8 cellular contexts compared by ENCODE assay signal in genomic region chr19:1856698-1857603, GRCh38. TPM values are rescaled to one million over a fixed set of nuclear protein-coding genes. Genes with fewer than 3 reads are reported as not detected.
A peak's percentile ranks its signal among the peaks of the same experiment; 100 is the strongest.
DNase-seq lines count a peak whose midpoint lies in the region; TF ChIP-seq lines count a peak whose summit lies in the region.

No MANE protein-coding gene starts in this region.

- peaks cover 4% of the 10 kb centered on the region; the same call in 1 of the 2 replicates for H3K27me3 ChIP-seq in H7 (ENCODE audit: control insufficient read depth, insufficient read depth, low read length)

- no peaks in the 10 kb centered on the region; the same call in 1 of the 2 replicates for H3K36me3 ChIP-seq in H7 (replicated peaks; ENCODE audit: control insufficient read depth, insufficient read depth, low read length)

- peak; percentile 67 for DNase-seq in AG10803 (ENCODE audit: low read depth)
- DNase-seq in H7 = peak; percentile 92
- peak; percentile 52 for DNase-seq in SIG-M5 (lab: John Stamatoyannopoulos, UW)
- peak; percentile 81 for DNase-seq in astrocyte of the hippocampus (ENCODE audit: low read depth, low spot score)
- DNase-seq in hypothalamus (lab: John Stamatoyannopoulos, UW) = peak in 28 of 51 donors; percentile 13 to 69 (median 42)
- no peak for DNase-seq in retinal pigment epithelial cell (ENCODE audit: low read depth)
- no peak for DNase-seq in NCI-H2227 (lab: John Stamatoyannopoulos, UW; ENCODE audit: unreplicated experiment)
- DNase-seq in effector CD4-positive, alpha-beta T cell = no peak

- H3K4me3 ChIP-seq in AG10803 (ENCODE audit: low read length) (peak overlapping the region; percentile 63), H7 (ENCODE audit: insufficient read depth, low read depth, low read length) (peak overlapping the region; percentile 59), retinal pigment epithelial cell (ENCODE audit: low read length) (peak overlapping the region; percentile 38)

- TF ChIP-seq CTCF in AG10803 (conservative IDR thresholded peaks at IDR 0.05; ENCODE audit: low read length) = no peak
- no peak for TF ChIP-seq CTCF in retinal pigment epithelial cell (conservative IDR thresholded peaks at IDR 0.05; ENCODE audit: low read depth, low read length)

RNA-seq across cellular contexts. Expression of gene KLF16, which starts 6.4 kb away (rescaled TPM):
- 20.5 and 21.2 TPM in 2 replicates for total RNA-seq in H7 (2014; rRNA removed; shearing (Covaris generic))

RNA-seq across cellular contexts. Expression of gene REXO1, which starts 8.7 kb away (rescaled TPM):
- total RNA-seq in H7 (2014; rRNA removed; shearing (Covaris generic)) = 19.8 and 21.9 TPM in 2 replicates

RNA-seq across cellular contexts. Expression of gene ABHD17A, which starts 28.3 kb away (rescaled TPM):
- total RNA-seq in H7 (2014; rRNA removed; shearing (Covaris generic)) = 87.0 and 134 TPM in 2 replicates

RNA-seq across cellular contexts. Expression of gene ATP8B3, which starts 44.9 kb away (rescaled TPM):
- 5.8 and 7.4 TPM in 2 replicates for total RNA-seq in H7 (2014; rRNA removed; shearing (Covaris generic))

RNA-seq across cellular contexts. Expression of gene ADAT3, which starts 48.2 kb away (rescaled TPM):
- 10.0 and 12.7 TPM in 2 replicates for total RNA-seq in H7 (2014; rRNA removed; shearing (Covaris generic))

Comparison
In these comparisons a context has a peak if more than half of its experiments do, and no peak if none do; other contexts are left out.
1. DNase-seq: peak in AG10803 (single experiment), H7 (single experiment), SIG-M5 (single experiment), astrocyte of the hippocampus (single experiment) and hypothalamus (28 of 51); none in retinal pigment epithelial cell (single experiment), NCI-H2227 (single experiment) and effector CD4-positive, alpha-beta T cell (single experiment).
2. Peak in every context shown above with its lines, with median percentiles within 50 percentile points of each other: H3K4me3 ChIP-seq.